Comparison of ENCODE assay signal across 29 cellular contexts in the genomic region with DNA sequence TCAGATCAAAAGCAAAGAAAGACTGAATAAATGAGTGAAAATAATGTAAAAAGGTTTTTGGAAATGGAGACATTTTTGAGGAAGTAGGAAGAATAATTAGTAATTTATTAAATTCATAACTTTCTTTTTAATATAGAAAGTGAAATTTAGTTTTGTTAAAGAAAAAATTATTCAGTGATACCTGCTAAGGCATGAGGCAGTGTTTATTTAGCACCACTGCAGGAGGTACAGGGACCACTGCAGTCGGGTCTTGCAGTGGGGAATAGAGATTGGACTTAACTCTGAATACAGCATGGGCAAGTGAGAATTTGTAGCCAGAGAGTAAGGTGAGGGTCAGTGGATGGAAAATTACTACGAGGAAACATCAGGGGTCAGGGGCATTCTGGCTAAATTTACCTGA.
"Had no signal": no experiment of that assay in that cellular context is flagged by ENCODE, and none has a peak within 500 bp of the region (broad histone marks: within the 10 kb centered on the region; RNA-seq: fewer than 3 reads in every experiment).

No MANE protein-coding gene starts in this region.

- H3K27ac Mint-ChIP-seq: activated CD8-positive, alpha-beta memory T cell treated with anti-CD3 and anti-CD28 coated beads, Interleukin-2, amount 10 ng/mL, durations not matched to agents 7 days and 5 days; activated CD8-positive, alpha-beta T cell treated with anti-CD3 and anti-CD28 coated beads, Interleukin-2, amount 10 ng/mL, durations not matched to agents 7 days and 5 days; activated naive CD8-positive, alpha-beta T cell; activated T-cell treated with anti-CD3 and anti-CD28 coated beads, Interleukin-2, amount 50 U/mL, for 72 hours; stimulated activated effector memory CD8-positive, alpha-beta T cell treated with anti-CD3 and anti-CD28 coated beads, Interleukin-12 subunit alpha, Interleukin-12 subunit beta, amount 100 ng/mL, for 72 hours; stimulated activated naive CD8-positive, alpha-beta T cell treated with anti-CD3 and anti-CD28 coated beads, Interleukin-15, Interleukin-2, amounts not matched to agents 100 ng/mL and 50 ng/mL, for 24 hours; type B pancreatic cell; WTC11 had no signal

- H3K4me1 ChIP-seq: gastrocnemius medialis, left ventricle myocardium inferior, prostate gland, uterus had no signal

- H3K9me3 Mint-ChIP-seq: activated T-cell treated with anti-CD3 and anti-CD28 coated beads, Interleukin-2, amount 50 U/mL, for 72 hours; mesothelial cell of epicardium; naive B cell; stimulated activated effector memory CD8-positive, alpha-beta T cell treated with anti-CD3 and anti-CD28 coated beads, Interleukin-12 subunit alpha, Interleukin-12 subunit beta, amount 100 ng/mL, for 72 hours; stimulated activated naive CD8-positive, alpha-beta T cell treated with anti-CD3 and anti-CD28 coated beads, Interleukin-15, Interleukin-2, amounts not matched to agents 100 ng/mL and 50 ng/mL, for 24 hours; type B pancreatic cell; WTC11 had no signal

- FAIRE-seq: colon had no signal

- H3K4me1 Mint-ChIP-seq: activated CD8-positive, alpha-beta memory T cell treated with anti-CD3 and anti-CD28 coated beads, Interleukin-2, amount 10 ng/mL, durations not matched to agents 7 days and 5 days; stimulated activated effector memory CD8-positive, alpha-beta T cell treated with anti-CD3 and anti-CD28 coated beads, Interleukin-12 subunit alpha, Interleukin-12 subunit beta, amount 100 ng/mL, for 72 hours had no signal

- H3K4me3 Mint-ChIP-seq: activated CD8-positive, alpha-beta memory T cell treated with anti-CD3 and anti-CD28 coated beads, Interleukin-2, amount 10 ng/mL, durations not matched to agents 7 days and 5 days; activated CD8-positive, alpha-beta T cell treated with anti-CD3 and anti-CD28 coated beads, Interleukin-2, amount 10 ng/mL, durations not matched to agents 7 days and 5 days; activated naive CD8-positive, alpha-beta T cell; activated T-cell treated with anti-CD3 and anti-CD28 coated beads, Interleukin-2, amount 50 U/mL, for 72 hours; mesothelial cell of epicardium; naive B cell; stimulated activated effector memory CD8-positive, alpha-beta T cell treated with anti-CD3 and anti-CD28 coated beads, Interleukin-12 subunit alpha, Interleukin-12 subunit beta, amount 100 ng/mL, for 72 hours; stimulated activated naive CD8-positive, alpha-beta T cell treated with anti-CD3 and anti-CD28 coated beads, Interleukin-15, Interleukin-2, amounts not matched to agents 100 ng/mL and 50 ng/mL, for 24 hours; type B pancreatic cell; WTC11 had no signal

- H3K36me3 ChIP-seq: gastrocnemius medialis, ovary, prostate gland, uterus had no signal

- H3K9me3 ChIP-seq: gastrocnemius medialis, left ventricle myocardium inferior, ovary, prostate gland, uterus had no signal

- H3K27me3 ChIP-seq: gastrocnemius medialis, ovary, uterus had no signal

- H3K27me3 Mint-ChIP-seq: activated CD8-positive, alpha-beta memory T cell treated with anti-CD3 and anti-CD28 coated beads, Interleukin-2, amount 10 ng/mL, durations not matched to agents 7 days and 5 days; activated naive CD8-positive, alpha-beta T cell; naive B cell; stimulated activated naive CD8-positive, alpha-beta T cell treated with anti-CD3 and anti-CD28 coated beads, Interleukin-15, Interleukin-2, amounts not matched to agents 100 ng/mL and 50 ng/mL, for 24 hours; type B pancreatic cell had no signal

- DNase-seq: activated CD4-positive, alpha-beta T cell treated with anti-CD3 and anti-CD28 coated beads for 1 hour; activated CD4-positive, alpha-beta T cell treated with anti-CD3 and anti-CD28 coated beads, Interleukin-2, amount 50 U/mL, for 1 hour; activated CD8-positive, alpha-beta memory T cell treated with anti-CD3 and anti-CD28 coated beads, Interleukin-2, amount 10 ng/mL, durations not matched to agents 7 days and 5 days; activated CD8-positive, alpha-beta T cell treated with anti-CD3 and anti-CD28 coated beads, Interleukin-2, amount 10 ng/mL, durations not matched to agents 7 days and 5 days; activated naive CD4-positive, alpha-beta T cell treated with Interleukin-2 at 50 U/mL for 16 hours; activated T-cell treated with anti-CD3 and anti-CD28 coated beads, Interleukin-2, amount 50 U/mL, for 72 hours; anterior cingulate cortex; effector CD8-positive, alpha-beta T cell; erythroblast; gastrocnemius medialis; glutamatergic neuron; islet precursor cell; left ventricle myocardium inferior; naive B cell; ovary; retina; stimulated activated CD4-positive, alpha-beta T cell treated with anti-CD3 and anti-CD28 coated beads, Interleukin-4, amount 100 ng/mL, for 24 hours; substantia nigra; uterus had no signal

- ATAC-seq: activated CD8-positive, alpha-beta memory T cell treated with anti-CD3 and anti-CD28 coated beads, Interleukin-2, amount 10 ng/mL, durations not matched to agents 7 days and 5 days; activated CD8-positive, alpha-beta T cell treated with anti-CD3 and anti-CD28 coated beads, Interleukin-2, amount 10 ng/mL, durations not matched to agents 7 days and 5 days; activated T-cell treated with anti-CD3 and anti-CD28 coated beads, Interleukin-2, amount 50 U/mL, for 72 hours; gastrocnemius medialis; sciatic nerve; stimulated activated effector memory CD8-positive, alpha-beta T cell treated with anti-CD3 and anti-CD28 coated beads, Interleukin-12 subunit alpha, Interleukin-12 subunit beta, amount 100 ng/mL, for 72 hours; WTC11 had no signal

- H3K36me3 Mint-ChIP-seq: activated CD8-positive, alpha-beta memory T cell treated with anti-CD3 and anti-CD28 coated beads, Interleukin-2, amount 10 ng/mL, durations not matched to agents 7 days and 5 days; mesothelial cell of epicardium; stimulated activated effector memory CD8-positive, alpha-beta T cell treated with anti-CD3 and anti-CD28 coated beads, Interleukin-12 subunit alpha, Interleukin-12 subunit beta, amount 100 ng/mL, for 72 hours; WTC11 had no signal

- H3K27ac ChIP-seq: gastrocnemius medialis, left ventricle myocardium inferior, ovary, prostate gland, skin epidermis had no signal

- H3K4me3 ChIP-seq: gastrocnemius medialis, left ventricle myocardium inferior, ovary, prostate gland, skin epidermis, uterus had no signal
